ENCODE assay signal across 36 cellular contexts in the genomic region with DNA sequence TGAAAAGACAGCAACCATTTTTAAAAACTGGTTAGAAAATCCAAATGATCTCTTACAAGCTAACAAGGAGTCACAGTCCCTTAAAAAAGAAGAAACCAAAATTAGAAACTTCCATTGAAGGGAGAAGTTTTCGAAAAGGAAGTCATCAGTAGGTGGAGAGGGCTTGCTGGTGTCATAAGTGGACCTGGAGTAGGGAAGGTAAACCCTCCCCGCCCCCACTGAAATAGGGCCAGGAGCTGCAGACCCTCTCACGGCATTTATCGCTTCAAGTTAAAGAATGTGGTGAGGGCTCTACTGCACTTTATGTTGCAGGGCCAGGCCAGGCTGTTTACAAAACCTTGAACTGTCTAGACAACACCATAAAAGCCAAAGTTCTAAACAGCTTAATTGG. TPM values are rescaled to one million over a fixed set of nuclear protein-coding genes. Genes with fewer than 3 reads are reported as not detected.
DNase-seq lines count a peak whose midpoint lies in the region; ATAC-seq, FAIRE-seq and TF ChIP-seq lines count a peak whose summit lies in the region.
"Had no signal": no experiment of that assay in that cellular context is flagged by ENCODE, and none has a peak within 500 bp of the region (broad histone marks: within the 10 kb centered on the region; RNA-seq: fewer than 3 reads in every experiment).

No MANE protein-coding gene starts in this region.

- DNase-seq in DMS79 treated with DMSO at 0.1 percent for 48 hours (lab: John Stamatoyannopoulos, UW): peak; percentile 70
- no peak for DNase-seq in DMS79 (lab: John Stamatoyannopoulos, UW)
- DNase-seq in H9: peak; percentile 12
- DNase-seq in SK-N-MC (ENCODE audit: low read depth, low spot score): no peak
- no peak for DNase-seq in kidney
- no peak for DNase-seq in COR-L47 (lab: John Stamatoyannopoulos, UW)
- no peak for DNase-seq in NCI-H510A treated with DMSO at 0.1 percent for 48 hours (lab: John Stamatoyannopoulos, UW)
- DNase-seq: activated CD4-positive, alpha-beta memory T cell treated with anti-CD3 and anti-CD28 coated beads for 36 hours; activated CD8-positive, alpha-beta memory T cell treated with anti-CD3 and anti-CD28 coated beads, Interleukin-2, amount 50 U/mL, for 48 hours; anterior cingulate cortex; GF-D8; H7; hippocampal formation; left lung; MM.1S; NCI-H1417; NCI-H2029; NCI-H345; OCI-M1; small intestine; stimulated activated naive B cell treated with anti-CD40 and anti-IgM and Interleukin-4, amounts not matched to agents 10 μg/mL and 1 μg/mL and 100 μg/mL, for 72 hours; upper lobe of right lung had no signal

- H3K4me1 ChIP-seq in H9 (ENCODE audit: insufficient read depth, low read length) (no peaks in the 10 kb centered on the region), kidney (ENCODE audit: control insufficient read depth in 1 of 2, insufficient read depth in 1 of 2, low read depth in 1 of 2, low read length in 2 of 2) (peaks cover 0 to 3% of the 10 kb centered on the region in 2 donors)
- H3K4me1 ChIP-seq: breast epithelium, parathyroid adenoma, upper lobe of right lung had no signal

- peaks cover 0 to 17% of the 10 kb centered on the region in 2 experiments for H3K9me3 Mint-ChIP-seq in H9
- H3K9me3 Mint-ChIP-seq: activated CD4-positive, alpha-beta memory T cell treated with anti-CD3 and anti-CD28 coated beads for 36 hours; activated T-helper 2 cell treated with anti-CD3 and anti-CD28 coated beads, Interferon-gamma antibody, Interleukin-2, Interleukin-4, amounts not matched to agents 10 μg/mL and 5 μg/mL and 100 μg/mL, durations not matched to agents 14 hours and 24 hours and 36 hours; neural crest cell had no signal

- no peak overlapping the region for H3K14ac ChIP-seq in H9 (ENCODE audit: insufficient read depth, low read length)

- H4K91ac ChIP-seq in H9 (ENCODE audit: insufficient read length, low read depth, low read length): no peak overlapping the region

- H3K23ac ChIP-seq in H9 (ENCODE audit: insufficient read length, low read depth, low read length): no peak overlapping the region

- no peak for ATAC-seq in HG02610 (IDR thresholded peaks at IDR 0.05; ENCODE audit: unreplicated experiment)
- ATAC-seq: activated CD4-positive, CD25-positive, alpha-beta regulatory T cell treated with anti-CD3 and anti-CD28 coated beads, Interleukin-2, amount 50 U/mL, for 24 hours; activated naive CD4-positive, alpha-beta T cell treated with anti-CD3 and anti-CD28 coated beads, Interleukin-2, amount 50 U/mL, for 72 hours; left lung; SK-N-SH treated with all-trans-retinoic acid at 6 μM for 48 hours; stimulated activated naive B cell treated with anti-CD40 and anti-IgM and Interleukin-4, amounts not matched to agents 10 μg/mL and 1 μg/mL and 100 μg/mL, for 72 hours; upper lobe of right lung had no signal

- H3K27ac ChIP-seq in H9 (ENCODE audit: insufficient read length, low read depth, low read length): no peak overlapping the region
- peak overlapping the region; percentile 0; the same call in 1 of the 2 replicates for H3K27ac ChIP-seq in SK-N-MC
- peak overlapping the region; percentile 85 to 92 for H3K27ac ChIP-seq in kidney (ENCODE audit: low read depth in 2 of 2, low read length in 2 of 2)
- H3K27ac ChIP-seq: 22Rv1, breast epithelium, C4-2B, HL-60, left lung, parathyroid adenoma, upper lobe of right lung had no signal

- H2AK5ac ChIP-seq in H9 (ENCODE audit: insufficient read length, low read length): no peak overlapping the region

- no peak overlapping the region for H3K56ac ChIP-seq in H9 (ENCODE audit: insufficient read length, low read depth, low read length)

- H3K9ac ChIP-seq in H9 (ENCODE audit: extremely low read depth, insufficient read length, low read length) (no peak overlapping the region), SK-N-MC (ENCODE audit: insufficient read length) (peak overlapping the region; percentile 55), kidney (ENCODE audit: low read length in 2 of 2) (peak overlapping the region; percentile 22 to 89)
- H3K9ac ChIP-seq: parathyroid adenoma had no signal

- no peaks in the 10 kb centered on the region for H4K20me1 ChIP-seq in H9 (ENCODE audit: control insufficient read depth, insufficient read depth, insufficient read length)

- H2BK5ac ChIP-seq in H9 (ENCODE audit: insufficient read length, low read length): no peak overlapping the region

- no peak overlapping the region for H3K4me3 Mint-ChIP-seq in H9
- H3K4me3 Mint-ChIP-seq: activated CD4-positive, alpha-beta memory T cell treated with anti-CD3 and anti-CD28 coated beads for 36 hours; memory B cell; stimulated activated naive B cell treated with anti-CD40 and anti-IgM and Interleukin-4, amounts not matched to agents 10 μg/mL and 1 μg/mL and 100 μg/mL, for 72 hours had no signal

- H3K23me2 ChIP-seq in H9 (ENCODE audit: insufficient read length, low read depth, low read length, poor library complexity, severe bottlenecking): no peaks in the 10 kb centered on the region

- no peak overlapping the region for H2BK15ac ChIP-seq in H9 (ENCODE audit: low read depth, low read length)

- no peaks in the 10 kb centered on the region; a peak in 1 of 7 replicates for H3K36me3 Mint-ChIP-seq in H9 (ENCODE audit: insufficient read depth in 1 of 3, low read depth in 3 of 3)

- no peak for FAIRE-seq in kidney (lab: Jason Lieb, UNC)
- FAIRE-seq: small intestine had no signal

- H3K79me2 ChIP-seq in H9 (ENCODE audit: insufficient read depth, low read length): no peaks in the 10 kb centered on the region
- H3K79me2 ChIP-seq: parathyroid adenoma had no signal

- no peak overlapping the region for H2BK20ac ChIP-seq in H9 (ENCODE audit: low read depth, low read length, poor library complexity, severe bottlenecking)

- H3K4me1 Mint-ChIP-seq in H9: peaks cover 9 to 34% of the 10 kb centered on the region in 2 experiments

- no peak overlapping the region for H2AFZ ChIP-seq in H9 (ENCODE audit: low read length)
- H2AFZ ChIP-seq: parathyroid adenoma had no signal

- H3K27me3 Mint-ChIP-seq in H9 (ENCODE audit: low read depth): peaks cover 96% of the 10 kb centered on the region

- peaks cover 93% of the 10 kb centered on the region for H3K27me3 ChIP-seq in H9 (ENCODE audit: insufficient read depth, low read length)

- H2BK12ac ChIP-seq in H9 (ENCODE audit: insufficient read length, low read depth, low read length): no peak overlapping the region

- TF ChIP-seq CTCF in H9 (conservative IDR thresholded peaks at IDR 0.05) (no peak), kidney (IDR thresholded peaks at IDR 0.05; ENCODE audit: borderline replicate concordance, extremely low read depth, insufficient read depth) (no peak)

- no peak overlapping the region for H4K8ac ChIP-seq in H9 (replicated peaks; ENCODE audit: insufficient read length, low read depth, low read length)

- no peak overlapping the region for H3K27ac Mint-ChIP-seq in H9
- H3K27ac Mint-ChIP-seq: activated CD4-positive, alpha-beta memory T cell treated with anti-CD3 and anti-CD28 coated beads for 36 hours; activated T-helper 2 cell treated with anti-CD3 and anti-CD28 coated beads, Interferon-gamma antibody, Interleukin-2, Interleukin-4, amounts not matched to agents 10 μg/mL and 5 μg/mL and 100 μg/mL, durations not matched to agents 14 hours and 24 hours and 36 hours had no signal

- H2BK120ac ChIP-seq in H9 (ENCODE audit: low read depth, low read length, poor library complexity, severe bottlenecking): no peak overlapping the region

- no peak overlapping the region for H3T11ph ChIP-seq in H9 (ENCODE audit: low read length)

- H3K79me1 ChIP-seq in H9 (ENCODE audit: insufficient read depth, low read depth, low read length, poor library complexity, severe bottlenecking): no peaks in the 10 kb centered on the region

- H3K4me3 ChIP-seq in SK-N-MC: peak overlapping the region; percentile 81
- H3K4me3 ChIP-seq in kidney (ENCODE audit: low read length in 2 of 2): peak overlapping the region; percentile 54 to 69
- H3K4me3 ChIP-seq: breast epithelium, left lung, upper lobe of right lung had no signal

- intact Hi-C loops in kidney (cut with DNase I): no loop called here

- peaks cover 62% of the 10 kb centered on the region for H3K36me3 ChIP-seq in SK-N-MC (ENCODE audit: insufficient read depth, low read length)
- H3K36me3 ChIP-seq in kidney (ENCODE audit: control insufficient read depth in 1 of 2, insufficient read depth in 2 of 2, low read length in 2 of 2): no peaks in the 10 kb centered on the region
- H3K36me3 ChIP-seq: breast epithelium, left lung, upper lobe of right lung had no signal

- H3K4ac ChIP-seq in H9 (ENCODE audit: low read depth, low read length): no peak overlapping the region

- no peak overlapping the region for H4K5ac ChIP-seq in H9 (ENCODE audit: insufficient read length, low read depth, low read length)

- no peaks in the 10 kb centered on the region for H3K9me3 ChIP-seq in H9 (ENCODE audit: control insufficient read depth, low read depth, low read length)
- no peaks in the 10 kb centered on the region for H3K9me3 ChIP-seq in SK-N-MC (ENCODE audit: low read depth, low read length)
- no peaks in the 10 kb centered on the region for H3K9me3 ChIP-seq in kidney (ENCODE audit: control insufficient read depth in 1 of 2, low read length in 2 of 2)
- H3K9me3 ChIP-seq: breast epithelium, left lung, upper lobe of right lung had no signal

- H3K18ac ChIP-seq in H9 (ENCODE audit: insufficient read length, low read depth, low read length): no peak overlapping the region

- H3K4me2 ChIP-seq in H9 (ENCODE audit: insufficient read depth, insufficient read length, low read length): no peak overlapping the region

- WGBS in H9 (ENCODE audit: extremely low coverage, insufficient read length, low lambda C conversion rate): no CpG with 5 or more reads among the region's 4 CpGs

RNA-seq across cellular contexts. Expression of gene HOXD11, which starts 2.9 kb away (rescaled TPM):
- total RNA-seq in H9 (2021): not detected in 2 replicates
- 15.9 TPM for total RNA-seq in kidney
- polyA plus RNA-seq in kidney (ENCODE audit: insufficient read depth, low read depth, low replicate concordance): 5.8 TPM
- total RNA-seq: activated CD4-positive, alpha-beta memory T cell treated with anti-CD3 and anti-CD28 coated beads for 36 hours; activated naive CD4-positive, alpha-beta T cell treated with anti-CD3 and anti-CD28 coated beads, Interleukin-2, amount 50 U/mL, for 72 hours; activated T-helper 2 cell treated with anti-CD3 and anti-CD28 coated beads, Interferon-gamma antibody, Interleukin-2, Interleukin-4, amounts not matched to agents 10 μg/mL and 5 μg/mL and 100 μg/mL, durations not matched to agents 14 hours and 24 hours and 36 hours; fibroblast of lung; H7; left lung; neural crest cell; temporal lobe; upper lobe of right lung had no signal
- polyA plus RNA-seq: fibroblast of lung, small intestine had no signal

RNA-seq across cellular contexts. Expression of gene HOXD10, which starts 6.6 kb away (rescaled TPM):
- total RNA-seq in H9 (2021) (not detected in 2 replicates), kidney (35.4 TPM)
- 28.2 TPM for polyA plus RNA-seq in kidney (ENCODE audit: insufficient read depth, low read depth, low replicate concordance)
- total RNA-seq: activated CD4-positive, alpha-beta memory T cell treated with anti-CD3 and anti-CD28 coated beads for 36 hours; activated naive CD4-positive, alpha-beta T cell treated with anti-CD3 and anti-CD28 coated beads, Interleukin-2, amount 50 U/mL, for 72 hours; activated T-helper 2 cell treated with anti-CD3 and anti-CD28 coated beads, Interferon-gamma antibody, Interleukin-2, Interleukin-4, amounts not matched to agents 10 μg/mL and 5 μg/mL and 100 μg/mL, durations not matched to agents 14 hours and 24 hours and 36 hours; fibroblast of lung; neural crest cell; temporal lobe had no signal
- polyA plus RNA-seq: fibroblast of lung had no signal

RNA-seq across cellular contexts. Expression of gene HOXD12, which starts 10.4 kb away (rescaled TPM):
- not detected in 2 replicates for total RNA-seq in H9 (2021)
- total RNA-seq in kidney: not detected
- polyA plus RNA-seq in kidney (ENCODE audit: insufficient read depth, low read depth, low replicate concordance): not detected
- total RNA-seq: activated CD4-positive, alpha-beta memory T cell treated with anti-CD3 and anti-CD28 coated beads for 36 hours; activated naive CD4-positive, alpha-beta T cell treated with anti-CD3 and anti-CD28 coated beads, Interleukin-2, amount 50 U/mL, for 72 hours; activated T-helper 2 cell treated with anti-CD3 and anti-CD28 coated beads, Interferon-gamma antibody, Interleukin-2, Interleukin-4, amounts not matched to agents 10 μg/mL and 5 μg/mL and 100 μg/mL, durations not matched to agents 14 hours and 24 hours and 36 hours; breast epithelium; fibroblast of lung; H7; left lung; neural crest cell; temporal lobe; upper lobe of right lung had no signal
- polyA plus RNA-seq: fibroblast of lung, small intestine had no signal

RNA-seq across cellular contexts. Expression of gene HOXD9, which starts 12.6 kb away (rescaled TPM):
- total RNA-seq in H9 (2021): not detected in 2 replicates
- 36.5 TPM for total RNA-seq in kidney
- polyA plus RNA-seq in kidney (ENCODE audit: insufficient read depth, low read depth, low replicate concordance): 36.4 TPM
- total RNA-seq: activated CD4-positive, alpha-beta memory T cell treated with anti-CD3 and anti-CD28 coated beads for 36 hours; activated naive CD4-positive, alpha-beta T cell treated with anti-CD3 and anti-CD28 coated beads, Interleukin-2, amount 50 U/mL, for 72 hours; activated T-helper 2 cell treated with anti-CD3 and anti-CD28 coated beads, Interferon-gamma antibody, Interleukin-2, Interleukin-4, amounts not matched to agents 10 μg/mL and 5 μg/mL and 100 μg/mL, durations not matched to agents 14 hours and 24 hours and 36 hours; fibroblast of lung; neural crest cell; temporal lobe had no signal
- polyA plus RNA-seq: fibroblast of lung had no signal

RNA-seq across cellular contexts. Expression of gene HOXD13, which starts 17.4 kb away (rescaled TPM):
- not detected in 2 replicates for total RNA-seq in H9 (2021)
- total RNA-seq in kidney: not detected
- polyA plus RNA-seq in kidney (ENCODE audit: insufficient read depth, low read depth, low replicate concordance): not detected
- total RNA-seq: activated CD4-positive, alpha-beta memory T cell treated with anti-CD3 and anti-CD28 coated beads for 36 hours; activated naive CD4-positive, alpha-beta T cell treated with anti-CD3 and anti-CD28 coated beads, Interleukin-2, amount 50 U/mL, for 72 hours; activated T-helper 2 cell treated with anti-CD3 and anti-CD28 coated beads, Interferon-gamma antibody, Interleukin-2, Interleukin-4, amounts not matched to agents 10 μg/mL and 5 μg/mL and 100 μg/mL, durations not matched to agents 14 hours and 24 hours and 36 hours; breast epithelium; fibroblast of lung; left lung; neural crest cell; temporal lobe; upper lobe of right lung had no signal
- polyA plus RNA-seq: fibroblast of lung, small intestine had no signal

Comparison
In these comparisons a context has a peak if more than half of its experiments do, and no peak if none do; other contexts are left out.
1. DNase-seq: peak in DMS79 treated with DMSO at 0.1 percent for 48 hours (single experiment) and H9 (single experiment); none in DMS79 (single experiment), SK-N-MC (single experiment), kidney (single experiment), COR-L47 (single experiment) and NCI-H510A treated with DMSO at 0.1 percent for 48 hours (single experiment).
2. RNA of gene HOXD11, which starts 2.9 kb away (total RNA-seq): 15.9 TPM in kidney (single experiment); not detected in H9; every median in the first group is over 10 times any median in the second.
3. RNA of gene HOXD10, which starts 6.6 kb away (total RNA-seq): 35.4 TPM in kidney (single experiment); not detected in H9; every median in the first group is over 10 times any median in the second.